In genomic region chr5:129803403-129803802, GRCh38 we compare ENCODE assay signal across 41 cellular contexts. TPM values are rescaled to one million over a fixed set of nuclear protein-coding genes. Genes with fewer than 3 reads are reported as not detected.
"Had no signal": no experiment of that assay in that cellular context is flagged by ENCODE, and none has a peak within 500 bp of the region (broad histone marks: within the 10 kb centered on the region; RNA-seq: fewer than 3 reads in every experiment).

No MANE protein-coding gene starts in this region.

- H3K27ac ChIP-seq: adrenal gland, body of pancreas, brain microvascular endothelial cell, breast epithelium, WERI-Rb-1 had no signal

- DNase-seq: activated CD4-positive, alpha-beta memory T cell treated with anti-CD3 and anti-CD28 coated beads, Interleukin-2, amount 10 ng/mL, durations not matched to agents 7 days and 5 days; activated CD4-positive, alpha-beta T cell treated with anti-CD3 and anti-CD28 coated beads for 1 hour; activated CD4-positive, alpha-beta T cell treated with anti-CD3 and anti-CD28 coated beads for 36 hours; activated CD4-positive, alpha-beta T cell treated with anti-CD3 and anti-CD28 coated beads for 48 hours; activated CD4-positive, alpha-beta T cell treated with anti-CD3 and anti-CD28 coated beads, Interleukin-2, amount 10 ng/mL, durations not matched to agents 7 days and 5 days; activated CD4-positive, alpha-beta T cell treated with anti-CD3 and anti-CD28 coated beads, Interleukin-2, amount 50 U/mL, for 48 hours; activated CD4-positive, CD25-positive, alpha-beta regulatory T cell; activated CD8-positive, alpha-beta memory T cell treated with anti-CD3 and anti-CD28 coated beads, Interleukin-2, amount 50 U/mL, for 48 hours; activated CD8-positive, alpha-beta T cell treated with anti-CD3 and anti-CD28 coated beads, Interleukin-2, amount 10 ng/mL, durations not matched to agents 7 days and 5 days; activated effector memory CD4-positive, alpha-beta T cell treated with anti-CD3 and anti-CD28 coated beads, Interleukin-2, amount 50 U/mL, for 16 hours; activated gamma-delta T cell treated with Interleukin-2 at 50 U/mL for 16 hours; activated naive CD4-positive, alpha-beta T cell; activated naive CD4-positive, alpha-beta T cell treated with anti-CD3 and anti-CD28 coated beads for 36 hours; activated naive CD4-positive, alpha-beta T cell treated with anti-CD3 and anti-CD28 coated beads, Interleukin-2, amount 50 U/mL, for 16 hours; activated naive CD8-positive, alpha-beta T cell treated with anti-CD3 and anti-CD28 coated beads for 36 hours; activated T-cell treated with anti-CD3 and anti-CD28 coated beads, Interleukin-2, amount 50 U/mL, for 4 hours; activated T-cell treated with anti-CD3 and anti-CD28 coated beads, Interleukin-2, amount 50 U/mL, for 72 hours; adrenal gland; amniotic stem cell; aorta; body of pancreas; brain microvascular endothelial cell; caudate nucleus; cerebellar nuclear complex; SW 1271; T-helper 1 cell; T-helper 2 cell; T-helper 9 cell; WERI-Rb-1 had no signal

- ATAC-seq: activated CD4-positive, alpha-beta T cell treated with anti-CD3 and anti-CD28 coated beads for 36 hours; activated CD4-positive, CD25-positive, alpha-beta regulatory T cell treated with anti-CD3 and anti-CD28 coated beads, Interleukin-2, amount 50 U/mL, for 24 hours; activated CD8-positive, alpha-beta T cell treated with anti-CD3 and anti-CD28 coated beads, Interleukin-2, amount 10 ng/mL, durations not matched to agents 7 days and 5 days; activated naive CD4-positive, alpha-beta T cell treated with anti-CD3 and anti-CD28 coated beads, Interleukin-2, amount 50 U/mL, for 72 hours; activated T-cell treated with anti-CD3 and anti-CD28 coated beads, Interleukin-2, amount 50 U/mL, for 4 hours; activated T-cell treated with anti-CD3 and anti-CD28 coated beads, Interleukin-2, amount 50 U/mL, for 72 hours; activated T-helper 17 cell treated with anti-CD3 and anti-CD28 coated beads, Interleukin-2, amount 50 U/mL, for 72 hours; body of pancreas; WTC11 had no signal

- H3K4me1 Mint-ChIP-seq: activated CD4-positive, alpha-beta memory T cell treated with anti-CD3 and anti-CD28 coated beads, Interleukin-2, amount 10 ng/mL, durations not matched to agents 7 days and 5 days; activated CD4-positive, alpha-beta T cell treated with anti-CD3 and anti-CD28 coated beads for 36 hours; activated CD4-positive, alpha-beta T cell treated with anti-CD3 and anti-CD28 coated beads, Interleukin-2, amount 10 ng/mL, durations not matched to agents 7 days and 5 days; activated naive CD8-positive, alpha-beta T cell treated with anti-CD3 and anti-CD28 coated beads for 36 hours; activated T-helper 17 cell treated with anti-CD3 and anti-CD28 coated beads, Interleukin-2, amount 50 U/mL, for 72 hours; central memory CD8-positive, alpha-beta T cell had no signal

- H3K36me3 ChIP-seq: adrenal gland, brain microvascular endothelial cell, breast epithelium, WERI-Rb-1 had no signal

- H3K27ac Mint-ChIP-seq: activated CD4-positive, alpha-beta memory T cell treated with anti-CD3 and anti-CD28 coated beads, Interleukin-2, amount 10 ng/mL, durations not matched to agents 7 days and 5 days; activated CD4-positive, alpha-beta T cell treated with anti-CD3 and anti-CD28 coated beads for 36 hours; activated CD4-positive, alpha-beta T cell treated with anti-CD3 and anti-CD28 coated beads, Interleukin-2, amount 10 ng/mL, durations not matched to agents 7 days and 5 days; activated CD8-positive, alpha-beta T cell treated with anti-CD3 and anti-CD28 coated beads, Interleukin-2, amount 10 ng/mL, durations not matched to agents 7 days and 5 days; activated naive CD4-positive, alpha-beta T cell treated with anti-CD3 and anti-CD28 coated beads for 36 hours; activated naive CD4-positive, alpha-beta T cell treated with anti-CD3 and anti-CD28 coated beads, Interleukin-2, amount 50 U/mL, for 72 hours; activated naive CD8-positive, alpha-beta T cell treated with anti-CD3 and anti-CD28 coated beads for 36 hours; activated T-cell treated with anti-CD3 and anti-CD28 coated beads, Interleukin-2, amount 50 U/mL, for 72 hours; activated T-helper 1 cell treated with anti-CD3 and anti-CD28 coated beads, Interleukin-12 subunit alpha, Interleukin-12 subunit beta, Interleukin-2, Interleukin-4 antibody, amounts not matched to agents 30 ng/mL and 10 ng/mL and 1 ng/mL, durations not matched to agents 14 hours and 24 hours and 36 hours; activated T-helper 17 cell treated with anti-CD3 and anti-CD28 coated beads, Interleukin-2, amount 50 U/mL, for 72 hours; T-helper 1 cell treated with Interleukin-12 subunit alpha and Interleukin-12 subunit beta and Interleukin-4 antibody, amounts not matched to agents 30 μg/mL and 1 μg/mL, for 36 hours; T-helper 2 cell treated with Interferon-gamma antibody and Interleukin-4, amounts not matched to agents 5 μg/mL and 100 μg/mL, for 36 hours; WTC11 had no signal

- H3K36me3 Mint-ChIP-seq: activated naive CD8-positive, alpha-beta T cell treated with anti-CD3 and anti-CD28 coated beads for 36 hours had no signal

- H3K27me3 ChIP-seq: adrenal gland, body of pancreas, brain microvascular endothelial cell, breast epithelium had no signal

- H3K27me3 Mint-ChIP-seq: activated CD4-positive, alpha-beta memory T cell treated with anti-CD3 and anti-CD28 coated beads, Interleukin-2, amount 10 ng/mL, durations not matched to agents 7 days and 5 days; activated CD4-positive, alpha-beta T cell treated with anti-CD3 and anti-CD28 coated beads, Interleukin-2, amount 10 ng/mL, durations not matched to agents 7 days and 5 days; activated naive CD8-positive, alpha-beta T cell treated with anti-CD3 and anti-CD28 coated beads for 36 hours; central memory CD8-positive, alpha-beta T cell had no signal

- H3K4me1 ChIP-seq: adrenal gland, body of pancreas, breast epithelium had no signal

- H3K4me3 Mint-ChIP-seq: activated CD4-positive, alpha-beta memory T cell treated with anti-CD3 and anti-CD28 coated beads, Interleukin-2, amount 10 ng/mL, durations not matched to agents 7 days and 5 days; activated CD4-positive, alpha-beta T cell treated with anti-CD3 and anti-CD28 coated beads for 36 hours; activated CD4-positive, alpha-beta T cell treated with anti-CD3 and anti-CD28 coated beads, Interleukin-2, amount 10 ng/mL, durations not matched to agents 7 days and 5 days; activated CD8-positive, alpha-beta T cell treated with anti-CD3 and anti-CD28 coated beads, Interleukin-2, amount 10 ng/mL, durations not matched to agents 7 days and 5 days; activated naive CD4-positive, alpha-beta T cell treated with anti-CD3 and anti-CD28 coated beads for 36 hours; activated naive CD8-positive, alpha-beta T cell treated with anti-CD3 and anti-CD28 coated beads for 36 hours; activated T-cell treated with anti-CD3 and anti-CD28 coated beads, Interleukin-2, amount 50 U/mL, for 4 hours; activated T-cell treated with anti-CD3 and anti-CD28 coated beads, Interleukin-2, amount 50 U/mL, for 72 hours; activated T-helper 1 cell treated with anti-CD3 and anti-CD28 coated beads, Interleukin-12 subunit alpha, Interleukin-12 subunit beta, Interleukin-2, Interleukin-4 antibody, amounts not matched to agents 30 ng/mL and 10 ng/mL and 1 ng/mL, durations not matched to agents 14 hours and 24 hours and 36 hours; activated T-helper 17 cell treated with anti-CD3 and anti-CD28 coated beads, Interleukin-2, amount 50 U/mL, for 72 hours; central memory CD8-positive, alpha-beta T cell; T-helper 1 cell treated with Interleukin-12 subunit alpha and Interleukin-12 subunit beta and Interleukin-4 antibody, amounts not matched to agents 30 μg/mL and 1 μg/mL, for 36 hours; T-helper 2 cell treated with Interferon-gamma antibody and Interleukin-4, amounts not matched to agents 5 μg/mL and 100 μg/mL, for 36 hours; WTC11 had no signal

- H3K9me3 ChIP-seq: adrenal gland had no signal

- H3K4me3 ChIP-seq: adrenal gland, body of pancreas, breast epithelium had no signal

RNA-seq across cellular contexts. Expression of gene MINAR2, which starts 55.5 kb away (rescaled TPM):
- total RNA-seq: activated CD4-positive, alpha-beta memory T cell treated with anti-CD3 and anti-CD28 coated beads, Interleukin-2, amount 10 ng/mL, durations not matched to agents 7 days and 5 days; activated CD4-positive, alpha-beta T cell treated with anti-CD3 and anti-CD28 coated beads for 36 hours; activated CD4-positive, alpha-beta T cell treated with anti-CD3 and anti-CD28 coated beads, Interleukin-2, amount 10 ng/mL, durations not matched to agents 7 days and 5 days; activated CD8-positive, alpha-beta memory T cell treated with anti-CD3 and anti-CD28 coated beads for 36 hours; activated CD8-positive, alpha-beta T cell treated with anti-CD3 and anti-CD28 coated beads, Interleukin-2, amount 10 ng/mL, durations not matched to agents 7 days and 5 days; activated naive CD4-positive, alpha-beta T cell treated with anti-CD3 and anti-CD28 coated beads for 36 hours; activated naive CD4-positive, alpha-beta T cell treated with anti-CD3 and anti-CD28 coated beads, Interleukin-2, amount 50 U/mL, for 72 hours; activated naive CD8-positive, alpha-beta T cell treated with anti-CD3 and anti-CD28 coated beads for 36 hours; activated T-cell treated with anti-CD3 and anti-CD28 coated beads, Interleukin-2, amount 50 U/mL, for 4 hours; activated T-cell treated with anti-CD3 and anti-CD28 coated beads, Interleukin-2, amount 50 U/mL, for 72 hours; activated T-helper 1 cell treated with anti-CD3 and anti-CD28 coated beads, Interleukin-12 subunit alpha, Interleukin-12 subunit beta, Interleukin-2, Interleukin-4 antibody, amounts not matched to agents 30 ng/mL and 10 ng/mL and 1 ng/mL, durations not matched to agents 14 hours and 24 hours and 36 hours; adrenal gland; aorta; astrocyte; body of pancreas; breast epithelium; chondrocyte; WTC11 had no signal
- polyA plus RNA-seq: aorta had no signal
